In the genomic region with DNA sequence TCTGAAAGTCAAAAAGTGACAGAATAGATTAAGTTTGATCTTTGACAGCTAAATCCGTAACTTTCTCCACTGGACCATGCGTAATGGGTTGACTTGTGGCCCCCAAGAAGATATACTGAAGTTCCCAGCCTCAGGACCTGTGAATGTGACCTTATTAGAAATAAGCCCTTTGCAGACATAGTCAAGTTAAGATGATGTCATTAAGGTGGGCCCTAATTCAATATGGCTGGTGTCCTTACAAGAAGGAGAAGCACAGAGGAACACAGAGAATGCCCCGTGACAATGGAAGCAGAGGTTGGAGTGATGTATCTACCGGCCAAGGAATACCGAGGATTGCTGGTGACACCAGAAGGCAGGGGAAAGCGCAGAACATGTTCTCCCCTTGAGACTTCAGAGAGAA, we compare ENCODE assay signal across 9 cellular contexts. TPM values are rescaled to one million over a fixed set of nuclear protein-coding genes. Genes with fewer than 3 reads are reported as not detected.
"Had no signal": no experiment of that assay in that cellular context is flagged by ENCODE, and none has a peak within 500 bp of the region (broad histone marks: within the 10 kb centered on the region; RNA-seq: fewer than 3 reads in every experiment).

No MANE protein-coding gene starts in this region.

- H3K27ac Mint-ChIP-seq: IgD-negative memory B cell had no signal

- H3K4me3 ChIP-seq: GM23248, HAP-1 had no signal

- H3K9me3 Mint-ChIP-seq: IgD-negative memory B cell had no signal

- H3K4me1 Mint-ChIP-seq: IgD-negative memory B cell had no signal

- H3K36me3 ChIP-seq: HAP-1 had no signal

- H3K27ac ChIP-seq: GM23248 had no signal

- H3K9me3 ChIP-seq: HAP-1 had no signal

- DNase-seq: GM23248, GOT3, H7, KG1 had no signal

- H3K4me1 ChIP-seq: HAP-1 had no signal

- H3K9ac ChIP-seq: GM23248 had no signal

- ATAC-seq: HCT116 had no signal

- H2AFZ ChIP-seq: GM23248 had no signal

RNA-seq across cellular contexts. Expression of a gene that starts 14.4 kb away (rescaled TPM):
- total RNA-seq: GM23248, H4, H7, HT-29 had no signal
- polyA plus RNA-seq: GM23248, IgD-negative memory B cell had no signal
